ENCODE assay signal across 13 cellular contexts in the genomic region with DNA sequence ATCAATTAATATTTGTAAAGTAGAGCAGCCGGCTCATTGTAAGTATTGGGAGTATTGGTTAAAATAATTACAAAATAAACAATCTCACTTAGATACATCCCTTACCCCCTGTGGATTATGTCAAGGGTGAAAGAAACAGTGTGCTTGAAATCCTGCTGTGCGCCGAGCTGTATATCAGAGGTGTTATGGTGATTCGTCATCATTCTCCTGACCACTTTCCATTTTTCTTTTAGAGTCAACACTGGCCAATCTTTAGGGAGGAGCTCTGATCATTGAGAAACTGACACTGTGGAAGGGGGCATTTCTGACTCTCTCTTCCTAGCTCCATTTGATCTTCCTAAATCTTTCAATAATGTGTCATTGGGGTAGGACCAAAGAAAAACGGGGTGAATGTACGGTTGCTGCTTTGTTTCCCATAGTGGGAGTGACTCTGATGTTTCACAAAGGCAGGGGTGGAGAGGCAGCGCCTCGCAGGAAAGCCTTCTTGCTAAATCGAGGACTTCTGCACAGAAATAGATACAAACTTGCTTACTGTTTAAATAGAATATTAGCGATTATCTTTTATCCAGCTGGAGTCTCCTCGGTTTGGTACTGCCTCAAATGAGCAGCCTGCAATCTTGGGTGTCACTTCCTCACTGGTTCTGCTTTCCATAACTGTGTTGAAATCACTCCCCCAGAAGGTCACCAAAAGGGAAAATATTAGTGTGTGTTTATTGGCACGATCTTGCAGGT.
DNase-seq lines count a peak whose midpoint lies in the region; ATAC-seq and TF ChIP-seq lines count a peak whose summit lies in the region.
"Had no signal": no experiment of that assay in that cellular context is flagged by ENCODE, and none has a peak within 500 bp of the region (broad histone marks: within the 10 kb centered on the region; RNA-seq: fewer than 3 reads in every experiment).

No MANE protein-coding gene starts in this region.

- H3K27me3 ChIP-seq in A673 (replicated peaks; ENCODE audit: insufficient read depth, low read depth, low read length, poor library complexity) = no peaks in the 10 kb centered on the region

- H3K4me3 ChIP-seq in A673 (ENCODE audit: low read depth, low read length, poor library complexity, severe bottlenecking) (no peak overlapping the region), GM08714 (ENCODE audit: low read length) (peak overlapping the region; percentile 16; the same call in 1 of the 2 replicates)
- H3K4me3 ChIP-seq: HAP-1, hepatocyte, skin epidermis had no signal

- DNase-seq in A673 (ENCODE audit: low spot score) = no peak
- DNase-seq in NCI-H748 (lab: John Stamatoyannopoulos, UW; ENCODE audit: unreplicated experiment) = peak; percentile 54
- DNase-seq in central memory CD8-positive, alpha-beta T cell (ENCODE audit: low spot score in 2 of 2) = no peak
- no peak for DNase-seq in GDM1 (lab: John Stamatoyannopoulos, UW)
- DNase-seq in GOT3 (lab: John Stamatoyannopoulos, UW) = no peak
- DNase-seq in substantia nigra (lab: John Stamatoyannopoulos, UW) = no peak
- DNase-seq in NCI-H2107 treated with DMSO at 0.1 percent for 48 hours (lab: John Stamatoyannopoulos, UW; ENCODE audit: unreplicated experiment) = no peak
- DNase-seq: effector CD8-positive, alpha-beta T cell; NCI-H2081 had no signal

- H3K27ac Mint-ChIP-seq in central memory CD8-positive, alpha-beta T cell (ENCODE audit: low read depth) = no peak overlapping the region

- BruUV-seq in A673 (replicated peaks; lab: Mats Ljungman, UMichigan) = no TSS peak

- H3K27me3 Mint-ChIP-seq in central memory CD8-positive, alpha-beta T cell = no peaks in the 10 kb centered on the region

- peak overlapping the region; percentile 44 for H3K27ac ChIP-seq in A673 (ENCODE audit: low read depth, low read length, poor library complexity, severe bottlenecking)
- no peak overlapping the region for H3K27ac ChIP-seq in substantia nigra (ENCODE audit: low read depth, low read length, poor library complexity, severe bottlenecking)
- H3K27ac ChIP-seq: hepatocyte had no signal

- CTCF ChIA-PET in A673 (lab: Charles Lee) = no interaction called here

- POLR2A ChIA-PET in A673 (lab: Charles Lee; ENCODE audit: low non-redundant PET) = no interaction called here

- ATAC-seq in central memory CD8-positive, alpha-beta T cell (replicated peaks; ENCODE audit: extremely low read depth, poor library complexity, severe bottlenecking) = no peak

- no peaks in the 10 kb centered on the region for H3K9me3 ChIP-seq in A673 (ENCODE audit: low read depth, low read length, poor library complexity, severe bottlenecking)
- H3K9me3 ChIP-seq: HAP-1 had no signal

- no peak for TF ChIP-seq CTCF in A673 (conservative IDR thresholded peaks at IDR 0.05; ENCODE audit: low read depth, low read length)

- H3K4me1 Mint-ChIP-seq in central memory CD8-positive, alpha-beta T cell = peaks cover 86% of the 10 kb centered on the region

- no peaks in the 10 kb centered on the region for H3K9me3 Mint-ChIP-seq in central memory CD8-positive, alpha-beta T cell

- H3K36me3 ChIP-seq in A673 (ENCODE audit: insufficient read depth, low read length, poor library complexity, severe bottlenecking) = peaks cover 11% of the 10 kb centered on the region
- H3K36me3 ChIP-seq: HAP-1 had no signal

- H3K36me3 Mint-ChIP-seq in central memory CD8-positive, alpha-beta T cell (ENCODE audit: insufficient read depth) = peaks cover 2% of the 10 kb centered on the region

- peaks cover 30% of the 10 kb centered on the region for H3K4me1 ChIP-seq in A673 (ENCODE audit: insufficient read depth, low read length, poor library complexity, severe bottlenecking)
- H3K4me1 ChIP-seq: HAP-1 had no signal

- H3K4me3 Mint-ChIP-seq in central memory CD8-positive, alpha-beta T cell = peak overlapping the region; percentile 36

- intact Hi-C loops in A673 (cut with micrococcal nuclease; ENCODE audit: unreplicated experiment) = no loop called here
